In genomic region chr21:25507522-25507921, GRCh38 we compare ENCODE assay signal across 12 cellular contexts.
A peak's percentile ranks its signal among the peaks of the same experiment; 100 is the strongest.
DNase-seq lines count a peak whose midpoint lies in the region; ATAC-seq and TF ChIP-seq lines count a peak whose summit lies in the region.
"Had no signal": no experiment of that assay in that cellular context is flagged by ENCODE, and none has a peak within 500 bp of the region (broad histone marks: within the 10 kb centered on the region; RNA-seq: fewer than 3 reads in every experiment).

No MANE protein-coding gene starts in this region.

- ATAC-seq in activated T-cell treated with anti-CD3 and anti-CD28 coated beads, Interleukin-2, amount 50 U/mL, for 4 hours, result no peak
- ATAC-seq in sciatic nerve, result no peak

- H3K36me3 Mint-ChIP-seq in activated T-cell treated with anti-CD3 and anti-CD28 coated beads, Interleukin-2, amount 50 U/mL, for 24 hours (ENCODE audit: low read depth), result peaks cover 73% of the 10 kb centered on the region
- H3K36me3 Mint-ChIP-seq in activated T-cell treated with anti-CD3 and anti-CD28 coated beads, Interleukin-2, amount 50 U/mL, for 4 hours (ENCODE audit: insufficient read depth), result peaks cover 13% of the 10 kb centered on the region

- peak; percentile 6 for TF ChIP-seq CTCF in retinal pigment epithelial cell (conservative IDR thresholded peaks at IDR 0.05; ENCODE audit: low read depth, low read length)

- peak overlapping the region; percentile 72 for H3K4me3 Mint-ChIP-seq in activated T-cell treated with anti-CD3 and anti-CD28 coated beads, Interleukin-2, amount 50 U/mL, for 24 hours
- H3K4me3 Mint-ChIP-seq in activated T-cell treated with anti-CD3 and anti-CD28 coated beads, Interleukin-2, amount 50 U/mL, for 4 hours, result no peak overlapping the region
- H3K4me3 Mint-ChIP-seq: naive B cell had no signal

- H3K27me3 Mint-ChIP-seq in activated T-cell treated with anti-CD3 and anti-CD28 coated beads, Interleukin-2, amount 50 U/mL, for 24 hours, result no peaks in the 10 kb centered on the region
- no peaks in the 10 kb centered on the region for H3K27me3 Mint-ChIP-seq in activated T-cell treated with anti-CD3 and anti-CD28 coated beads, Interleukin-2, amount 50 U/mL, for 4 hours (ENCODE audit: low read depth)
- H3K27me3 Mint-ChIP-seq: naive B cell had no signal

- H3K36me3 ChIP-seq in H7 (replicated peaks; ENCODE audit: control insufficient read depth, insufficient read depth, low read length), result no peaks in the 10 kb centered on the region
- H3K36me3 ChIP-seq: BLaER1 had no signal

- H3K4me3 ChIP-seq in H7 (ENCODE audit: insufficient read depth, low read depth, low read length) (no peak overlapping the region), retinal pigment epithelial cell (ENCODE audit: low read length) (no peak overlapping the region)
- H3K4me3 ChIP-seq: BLaER1 had no signal

- no peaks in the 10 kb centered on the region for H3K27me3 ChIP-seq in H7 (ENCODE audit: control insufficient read depth, insufficient read depth, low read length)
- H3K27me3 ChIP-seq: BLaER1 had no signal

- intact Hi-C loops in sciatic nerve (cut with DNase I), result no loop called here

- H3K4me1 Mint-ChIP-seq in activated T-cell treated with anti-CD3 and anti-CD28 coated beads, Interleukin-2, amount 50 U/mL, for 24 hours (ENCODE audit: low read depth), result peaks cover 78% of the 10 kb centered on the region
- H3K4me1 Mint-ChIP-seq in activated T-cell treated with anti-CD3 and anti-CD28 coated beads, Interleukin-2, amount 50 U/mL, for 4 hours (ENCODE audit: low read depth), result peaks cover 58% of the 10 kb centered on the region

- H3K27ac Mint-ChIP-seq in activated T-cell treated with anti-CD3 and anti-CD28 coated beads, Interleukin-2, amount 50 U/mL, for 24 hours, result peak overlapping the region; percentile 93

- H3K9me3 Mint-ChIP-seq in activated T-cell treated with anti-CD3 and anti-CD28 coated beads, Interleukin-2, amount 50 U/mL, for 24 hours, result peaks cover 12% of the 10 kb centered on the region
- peaks cover 13% of the 10 kb centered on the region for H3K9me3 Mint-ChIP-seq in activated T-cell treated with anti-CD3 and anti-CD28 coated beads, Interleukin-2, amount 50 U/mL, for 4 hours

- no peak for DNase-seq in activated T-cell treated with anti-CD3 and anti-CD28 coated beads, Interleukin-2, amount 50 U/mL, for 24 hours
- no peak for DNase-seq in activated T-cell treated with anti-CD3 and anti-CD28 coated beads, Interleukin-2, amount 50 U/mL, for 4 hours
- DNase-seq in H7 (peak; percentile 1), NAMALWA (ENCODE audit: low spot score) (peak; percentile 31), retinal pigment epithelial cell (ENCODE audit: low read depth) (no peak), sciatic nerve (ENCODE audit: low spot score) (no peak), MV-4-11 (lab: John Stamatoyannopoulos, UW) (no peak), cortex of kidney (lab: John Stamatoyannopoulos, UW) (no peak)
- DNase-seq: activated naive CD4-positive, alpha-beta T cell treated with anti-CD3 and anti-CD28 coated beads, Interleukin-2, amount 50 U/mL, for 16 hours; naive B cell; NCI-H1092 had no signal

Comparison
In these comparisons a context has a peak if more than half of its experiments do, and no peak if none do; other contexts are left out.
1. DNase-seq: peak in H7 (single experiment) and NAMALWA (single experiment); none in activated T-cell treated with anti-CD3 and anti-CD28 coated beads, Interleukin-2, amount 50 U/mL, for 24 hours (single experiment), activated T-cell treated with anti-CD3 and anti-CD28 coated beads, Interleukin-2, amount 50 U/mL, for 4 hours (single experiment), retinal pigment epithelial cell (single experiment), sciatic nerve (single experiment), MV-4-11 (single experiment) and cortex of kidney (single experiment).